18 cellular contexts compared by ENCODE assay signal in genomic region chr2:150599889-150600288, GRCh38.
A peak's percentile ranks its signal among the peaks of the same experiment; 100 is the strongest.
DNase-seq lines count a peak whose midpoint lies in the region; ATAC-seq and TF ChIP-seq lines count a peak whose summit lies in the region.
"Had no signal": no experiment of that assay in that cellular context is flagged by ENCODE, and none has a peak within 500 bp of the region (broad histone marks: within the 10 kb centered on the region; RNA-seq: fewer than 3 reads in every experiment).

No MANE protein-coding gene starts in this region.

- H3K9me2 ChIP-seq in MM.1S (replicated peaks; ENCODE audit: insufficient read depth, low read length) = no peaks in the 10 kb centered on the region

- no peak for ATAC-seq in upper lobe of right lung
- ATAC-seq in GM19023 (IDR thresholded peaks at IDR 0.05; ENCODE audit: unreplicated experiment) = no peak
- ATAC-seq in naive thymus-derived CD4-positive, alpha-beta T cell = no peak
- no peak for ATAC-seq in GM19328 (IDR thresholded peaks at IDR 0.05; ENCODE audit: unreplicated experiment)
- ATAC-seq: stimulated activated naive CD8-positive, alpha-beta T cell treated with anti-CD3 and anti-CD28 coated beads, Interleukin-15, Interleukin-2, amounts not matched to agents 100 U/mL and 50 U/mL, for 24 hours; T-cell had no signal

- H3K36me3 Mint-ChIP-seq in MCF 10A (ENCODE audit: insufficient read depth, unreplicated experiment) (peaks cover 11% of the 10 kb centered on the region), endothelial cell (ENCODE audit: low read depth, unreplicated experiment) (no peaks in the 10 kb centered on the region)
- H3K36me3 Mint-ChIP-seq in naive thymus-derived CD4-positive, alpha-beta T cell = no peaks in the 10 kb centered on the region
- H3K36me3 Mint-ChIP-seq: activated naive CD8-positive, alpha-beta T cell treated with anti-CD3 and anti-CD28 coated beads for 36 hours; CD8-positive, alpha-beta memory T cell; neural progenitor cell; T-cell had no signal

- TF ChIP-seq POLR2A in breast epithelium (IDR thresholded peaks at IDR 0.05) = no peak

- H3K27ac ChIP-seq in breast epithelium = no peak overlapping the region
- no peak overlapping the region for H3K27ac ChIP-seq in MM.1S (ENCODE audit: low read length)
- H3K27ac ChIP-seq in upper lobe of right lung = no peak overlapping the region
- H3K27ac ChIP-seq in naive thymus-derived CD4-positive, alpha-beta T cell (ENCODE audit: low read depth, low read length) = no peak overlapping the region
- H3K27ac ChIP-seq: neural progenitor cell, transverse colon, WERI-Rb-1 had no signal

- no TSS peak for BruUV-seq in MCF 10A (replicated peaks; lab: Mats Ljungman, UMichigan)

- H3K4me1 ChIP-seq in breast epithelium = no peaks in the 10 kb centered on the region
- no peaks in the 10 kb centered on the region for H3K4me1 ChIP-seq in MM.1S (ENCODE audit: low read length)
- peaks cover 10% of the 10 kb centered on the region for H3K4me1 ChIP-seq in upper lobe of right lung
- no peaks in the 10 kb centered on the region for H3K4me1 ChIP-seq in naive thymus-derived CD4-positive, alpha-beta T cell (ENCODE audit: control insufficient read depth in 2 of 2, insufficient read depth in 2 of 2, low read length in 2 of 2)
- H3K4me1 ChIP-seq: neural progenitor cell had no signal

- no peak overlapping the region for H3K4me2 ChIP-seq in MM.1S (ENCODE audit: low read depth, low read length)
- H3K4me2 ChIP-seq: neural progenitor cell had no signal

- H3K4me3 Mint-ChIP-seq in MCF 10A (ENCODE audit: unreplicated experiment) (no peak overlapping the region), endothelial cell (ENCODE audit: unreplicated experiment) (no peak overlapping the region)
- H3K4me3 Mint-ChIP-seq in naive thymus-derived CD4-positive, alpha-beta T cell = no peak overlapping the region
- H3K4me3 Mint-ChIP-seq: activated naive CD8-positive, alpha-beta T cell treated with anti-CD3 and anti-CD28 coated beads for 36 hours; CD8-positive, alpha-beta memory T cell; neural progenitor cell; T-cell had no signal

- H3K9ac ChIP-seq in MM.1S (ENCODE audit: low read length) = no peak overlapping the region
- H3K9ac ChIP-seq: neural progenitor cell had no signal

- no peak overlapping the region for H2AFZ ChIP-seq in MM.1S (ENCODE audit: low read length)
- H2AFZ ChIP-seq: neural progenitor cell had no signal

- H3K9me3 Mint-ChIP-seq in MCF 10A (ENCODE audit: unreplicated experiment) (no peaks in the 10 kb centered on the region), endothelial cell (ENCODE audit: unreplicated experiment) (no peaks in the 10 kb centered on the region)
- H3K9me3 Mint-ChIP-seq in naive thymus-derived CD4-positive, alpha-beta T cell = peaks cover 0 to 3% (median 0%) of the 10 kb centered on the region in 11 donors
- H3K9me3 Mint-ChIP-seq: activated naive CD8-positive, alpha-beta T cell treated with anti-CD3 and anti-CD28 coated beads for 36 hours; T-cell had no signal

- H4K20me1 ChIP-seq in MM.1S (ENCODE audit: insufficient read depth, low read length) = no peaks in the 10 kb centered on the region

- peak; percentile 23 for TF ChIP-seq CTCF in MCF 10A (IDR thresholded peaks at IDR 0.05; ENCODE audit: unreplicated experiment)
- TF ChIP-seq CTCF in breast epithelium (IDR thresholded peaks at IDR 0.05) = no peak
- peak; percentile 29 for TF ChIP-seq CTCF in MM.1S (IDR thresholded peaks at IDR 0.05; ENCODE audit: low read length)
- peak; percentile 31 for TF ChIP-seq CTCF in endothelial cell (IDR thresholded peaks at IDR 0.05; ENCODE audit: unreplicated experiment)
- peak; percentile 25 for TF ChIP-seq CTCF in upper lobe of right lung (IDR thresholded peaks at IDR 0.05)

- POLR2A ChIA-PET in MCF 10A (lab: Yijun Ruan, JAX) = interaction anchor here (1.3 to 3.2 kb wide), 3 partner anchors 8 to 12 kb away, joined by 3 to 12 read pairs (median 3); no protein-coding TSS in a partner anchor
- POLR2A ChIA-PET in naive thymus-derived CD4-positive, alpha-beta T cell (lab: Charles Lee) = no interaction called here

- DNase-seq in MCF 10A (ENCODE audit: unreplicated experiment) (no peak), breast epithelium (ENCODE audit: low spot score in 2 of 2) (no peak), MM.1S (no peak), endothelial cell (ENCODE audit: low spot score) (no peak), upper lobe of right lung (no peak)
- no peak for DNase-seq in naive thymus-derived CD4-positive, alpha-beta T cell
- DNase-seq: activated naive CD8-positive, alpha-beta T cell treated with anti-CD3 and anti-CD28 coated beads for 36 hours; CD8-positive, alpha-beta memory T cell; hypothalamus; kidney; retina; stimulated activated naive CD8-positive, alpha-beta T cell treated with anti-CD3 and anti-CD28 coated beads, Interleukin-15, Interleukin-2, amounts not matched to agents 100 U/mL and 50 U/mL, for 24 hours; T-cell; transverse colon; WERI-Rb-1 had no signal

- no peaks in the 10 kb centered on the region for H3F3A ChIP-seq in MM.1S (ENCODE audit: insufficient read depth, low read length)

- intact Hi-C loops in MCF 10A (cut with micrococcal nuclease) (no loop called here), breast epithelium (cut with DNase I; ENCODE audit: low total_unique reads) (no loop called here), upper lobe of right lung (cut with DNase I) (no loop called here)
- intact Hi-C loops in naive thymus-derived CD4-positive, alpha-beta T cell (cut with micrococcal nuclease) = no loop called here

- H3K4me3 ChIP-seq in breast epithelium (no peak overlapping the region), MM.1S (ENCODE audit: low read length) (no peak overlapping the region), upper lobe of right lung (no peak overlapping the region)
- H3K4me3 ChIP-seq in naive thymus-derived CD4-positive, alpha-beta T cell (ENCODE audit: low read length) = no peak overlapping the region
- H3K4me3 ChIP-seq: neural progenitor cell, transverse colon had no signal

- H3K27me3 Mint-ChIP-seq in MCF 10A (ENCODE audit: insufficient read depth, unreplicated experiment) = no peaks in the 10 kb centered on the region
- no peaks in the 10 kb centered on the region for H3K27me3 Mint-ChIP-seq in endothelial cell (ENCODE audit: unreplicated experiment)
- H3K27me3 Mint-ChIP-seq in naive thymus-derived CD4-positive, alpha-beta T cell = peaks cover 0 to 13% (median 0%) of the 10 kb centered on the region in 5 donors
- H3K27me3 Mint-ChIP-seq: CD8-positive, alpha-beta memory T cell; T-cell had no signal

- H3K4me1 Mint-ChIP-seq in MCF 10A (ENCODE audit: insufficient read depth, unreplicated experiment) = peaks cover 6% of the 10 kb centered on the region
- H3K4me1 Mint-ChIP-seq in endothelial cell (ENCODE audit: unreplicated experiment) = no peaks in the 10 kb centered on the region
- no peaks in the 10 kb centered on the region for H3K4me1 Mint-ChIP-seq in naive thymus-derived CD4-positive, alpha-beta T cell
- H3K4me1 Mint-ChIP-seq: activated naive CD8-positive, alpha-beta T cell treated with anti-CD3 and anti-CD28 coated beads for 36 hours; CD8-positive, alpha-beta memory T cell; T-cell had no signal

- CTCF ChIA-PET in MCF 10A (lab: Yijun Ruan, JAX) = interaction anchor here (0.7 to 3.0 kb wide), 9 partner anchors 11 to 1002 kb away, joined by 3 to 12 read pairs (median 4); no protein-coding TSS in a partner anchor
- CTCF ChIA-PET in naive thymus-derived CD4-positive, alpha-beta T cell (lab: Charles Lee) = no interaction called here

- H3K9me3 ChIP-seq in breast epithelium (no peaks in the 10 kb centered on the region), MM.1S (replicated peaks; ENCODE audit: insufficient read depth, low read length) (no peaks in the 10 kb centered on the region), upper lobe of right lung (no peaks in the 10 kb centered on the region)
- H3K9me3 ChIP-seq in naive thymus-derived CD4-positive, alpha-beta T cell (ENCODE audit: control insufficient read depth in 2 of 3, low read length in 3 of 3) = no peaks in the 10 kb centered on the region
- H3K9me3 ChIP-seq: transverse colon had no signal

- H3K79me2 ChIP-seq in MM.1S (ENCODE audit: low read length) = no peaks in the 10 kb centered on the region

- H3K36me3 ChIP-seq in breast epithelium (no peaks in the 10 kb centered on the region), MM.1S (replicated peaks; ENCODE audit: insufficient read depth, low read length) (no peaks in the 10 kb centered on the region), upper lobe of right lung (no peaks in the 10 kb centered on the region)
- H3K36me3 ChIP-seq in naive thymus-derived CD4-positive, alpha-beta T cell (ENCODE audit: control insufficient read depth in 2 of 3, insufficient read depth in 3 of 3, low read length in 3 of 3) = no peaks in the 10 kb centered on the region
- H3K36me3 ChIP-seq: neural progenitor cell, transverse colon, WERI-Rb-1 had no signal

- H3K27ac Mint-ChIP-seq in MCF 10A (ENCODE audit: low read depth, unreplicated experiment) (no peak overlapping the region), endothelial cell (ENCODE audit: unreplicated experiment) (no peak overlapping the region)
- H3K27ac Mint-ChIP-seq in naive thymus-derived CD4-positive, alpha-beta T cell = no peak overlapping the region
- H3K27ac Mint-ChIP-seq: activated naive CD8-positive, alpha-beta T cell treated with anti-CD3 and anti-CD28 coated beads for 36 hours; CD8-positive, alpha-beta memory T cell; neural progenitor cell; T-cell had no signal

- no peaks in the 10 kb centered on the region for H3K27me3 ChIP-seq in breast epithelium
- H3K27me3 ChIP-seq in MM.1S (replicated peaks; ENCODE audit: insufficient read depth, low read length) = no peaks in the 10 kb centered on the region
- no peaks in the 10 kb centered on the region for H3K27me3 ChIP-seq in upper lobe of right lung
- H3K27me3 ChIP-seq in naive thymus-derived CD4-positive, alpha-beta T cell (ENCODE audit: control insufficient read depth in 2 of 2, insufficient read depth in 2 of 2, low read length in 2 of 2) = no peaks in the 10 kb centered on the region
- H3K27me3 ChIP-seq: neural progenitor cell, transverse colon had no signal

Comparison
In these comparisons a context has a peak if more than half of its experiments do, and no peak if none do; other contexts are left out.
1. CTCF ChIP-seq: peak in MCF 10A (single experiment), MM.1S (single experiment), endothelial cell (single experiment) and upper lobe of right lung (single experiment); none in breast epithelium (0 of 3).